ENCODE assay signal across 16 cellular contexts in genomic region chr5:172686539-172687390, GRCh38.
"Had no signal": no experiment of that assay in that cellular context is flagged by ENCODE, and none has a peak within 500 bp of the region (broad histone marks: within the 10 kb centered on the region; RNA-seq: fewer than 3 reads in every experiment).

No MANE protein-coding gene starts in this region.

- H3K27ac ChIP-seq: brain microvascular endothelial cell, neutrophil had no signal

- H3K4me3 ChIP-seq: lung, right lobe of liver, thoracic aorta had no signal

- H3K4me1 ChIP-seq: right lobe of liver had no signal

- H3K27me3 ChIP-seq: brain microvascular endothelial cell, right lobe of liver had no signal

- ATAC-seq: naive thymus-derived CD8-positive, alpha-beta T cell; right lobe of liver; stimulated activated naive CD8-positive, alpha-beta T cell treated with anti-CD3 and anti-CD28 coated beads, Interleukin-15, Interleukin-2, amounts not matched to agents 100 U/mL and 50 U/mL, for 24 hours had no signal

- DNase-seq: activated CD4-positive, alpha-beta memory T cell treated with anti-CD3 and anti-CD28 coated beads, Interleukin-2, amount 10 ng/mL, durations not matched to agents 7 days and 5 days; activated gamma-delta T cell; activated T-cell treated with anti-CD3 and anti-CD28 coated beads, Interleukin-2, amount 50 U/mL, for 48 hours; amygdala; foreskin melanocyte; kidney glomerular epithelial cell; stimulated activated CD4-positive, alpha-beta T cell treated with anti-CD3 and anti-CD28 coated beads, Interleukin-12 subunit alpha, Interleukin-12 subunit beta, amount 100 ng/mL, for 4 hours; stimulated activated CD4-positive, alpha-beta T cell treated with anti-CD3 and anti-CD28 coated beads, Interleukin-4, amount 100 ng/mL, for 1 hour; stimulated activated CD8-positive, alpha-beta memory T cell treated with anti-CD3 and anti-CD28 coated beads, Interleukin-4, amount 100 ng/mL, for 48 hours; stimulated activated naive CD8-positive, alpha-beta T cell treated with anti-CD3 and anti-CD28 coated beads, Interleukin-15, Interleukin-2, amounts not matched to agents 100 U/mL and 50 U/mL, for 24 hours had no signal

- H3K9me3 ChIP-seq: neutrophil, right lobe of liver, thoracic aorta had no signal

- H3K36me3 ChIP-seq: brain microvascular endothelial cell, neutrophil, right lobe of liver, thoracic aorta had no signal
